ENCODE assay signal across 19 cellular contexts in the genomic region with DNA sequence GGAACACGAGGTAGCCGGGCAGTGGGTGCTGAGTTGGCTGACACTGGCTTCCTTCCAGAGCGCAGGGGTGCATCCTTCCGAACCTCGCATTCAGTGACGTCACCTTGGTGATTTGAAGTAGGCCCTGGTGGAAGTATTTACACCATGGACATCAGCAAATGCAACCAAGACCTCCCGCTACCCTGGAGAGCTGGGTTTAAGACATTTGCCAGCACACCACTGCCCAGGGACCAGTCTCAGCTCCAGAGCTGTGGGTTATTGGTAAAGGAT.
DNase-seq lines count a peak whose midpoint lies in the region; ATAC-seq and TF ChIP-seq lines count a peak whose summit lies in the region.
"Had no signal": no experiment of that assay in that cellular context is flagged by ENCODE, and none has a peak within 500 bp of the region (broad histone marks: within the 10 kb centered on the region; RNA-seq: fewer than 3 reads in every experiment).

No MANE protein-coding gene starts in this region.

- WGBS in neuronal stem cell (ENCODE audit: extremely low coverage in 2 of 2, insufficient read length in 2 of 2, insufficient replicate concordance in 1 of 2), 2 donors: no CpG with 5 or more reads among the region's 7 CpGs

- no peak overlapping the region for H2AK5ac ChIP-seq in neuronal stem cell (ENCODE audit: low read depth, low read length)

- H3K4me3 Mint-ChIP-seq in osteocyte (ENCODE audit: unreplicated experiment): no peak overlapping the region
- H3K4me3 Mint-ChIP-seq: CD8-positive, alpha-beta T cell had no signal

- no peak overlapping the region for H3K4ac ChIP-seq in neuronal stem cell (ENCODE audit: low read length)

- H3K27me3 ChIP-seq in colonic mucosa (no peaks in the 10 kb centered on the region), neuronal stem cell (ENCODE audit: control insufficient read depth in 3 of 3, insufficient read depth in 3 of 3, low read depth in 1 of 3, low read length in 3 of 3) (no peaks in the 10 kb centered on the region)

- H3K18ac ChIP-seq in neuronal stem cell (ENCODE audit: low read length): no peak overlapping the region

- no peak overlapping the region for H3K23ac ChIP-seq in neuronal stem cell (ENCODE audit: low read depth, low read length, poor library complexity)

- intact Hi-C loops in colonic mucosa (cut with DNase I): loop anchor here (2.0 kb wide), 2 partner anchors 427 to 517 kb away; no protein-coding TSS in a partner anchor
- intact Hi-C loops in mucosa of descending colon (cut with DNase I, micrococcal nuclease): loop anchor here in 1 of 2 donors (5.0 to 10.0 kb wide), 2 partner anchors 427 to 515 kb away; no protein-coding TSS in a partner anchor

- in situ Hi-C loops in GM13976 (cut with MboI; ENCODE audit: low sequenced_read_pairs, unreplicated experiment): loop anchor here (10.0 kb wide), 2 partner anchors 515 to 535 kb away; no protein-coding TSS in a partner anchor

- no peak overlapping the region for H4K91ac ChIP-seq in neuronal stem cell (ENCODE audit: low read depth, low read length, poor library complexity)

- H3K27me3 Mint-ChIP-seq in osteocyte (ENCODE audit: unreplicated experiment): no peaks in the 10 kb centered on the region

- H2BK15ac ChIP-seq in neuronal stem cell (ENCODE audit: low read length): no peak overlapping the region

- H3K36me3 ChIP-seq in colonic mucosa: no peaks in the 10 kb centered on the region
- H3K36me3 ChIP-seq in mucosa of descending colon (ENCODE audit: low read depth): no peaks in the 10 kb centered on the region
- H3K36me3 ChIP-seq in neuronal stem cell (replicated peaks in 1 of 2; ENCODE audit: control insufficient read depth in 2 of 2, insufficient read depth in 2 of 2, low read length in 2 of 2): no peaks in the 10 kb centered on the region

- no peak overlapping the region for H3K9ac ChIP-seq in colonic mucosa (ENCODE audit: low read depth in 2 of 2, low read length in 2 of 2)
- no peak overlapping the region for H3K9ac ChIP-seq in neuronal stem cell (ENCODE audit: low read depth, low read length, poor library complexity)
- H3K9ac ChIP-seq: KMS-11 had no signal

- no peak for ATAC-seq in mucosa of descending colon

- no peak overlapping the region for H2BK120ac ChIP-seq in neuronal stem cell (ENCODE audit: low read depth, low read length)

- H2BK12ac ChIP-seq in neuronal stem cell (ENCODE audit: low read length): no peak overlapping the region

- H3K4me3 ChIP-seq in colonic mucosa (no peak overlapping the region), mucosa of descending colon (no peak overlapping the region), neuronal stem cell (ENCODE audit: low read length in 2 of 2) (no peak overlapping the region)
- H3K4me3 ChIP-seq: A549, GM12878 had no signal

- no peak overlapping the region for H2BK5ac ChIP-seq in neuronal stem cell (ENCODE audit: low read length)

- no peaks in the 10 kb centered on the region for H3K79me1 ChIP-seq in neuronal stem cell (ENCODE audit: low read depth, low read length)

- no peak overlapping the region for H3K27ac Mint-ChIP-seq in osteocyte (ENCODE audit: unreplicated experiment)
- H3K27ac Mint-ChIP-seq: CD8-positive, alpha-beta T cell had no signal

- TF ChIP-seq CTCF in GM13976 (IDR thresholded peaks at IDR 0.05; ENCODE audit: borderline replicate concordance, control extremely low read depth, extremely low read depth, insufficient read depth, missing control alignments) (no peak), colonic mucosa (IDR thresholded peaks at IDR 0.05) (no peak), osteocyte (IDR thresholded peaks at IDR 0.05) (no peak), mucosa of descending colon (IDR thresholded peaks at IDR 0.05) (no peak)

- no peaks in the 10 kb centered on the region for H3K4me1 Mint-ChIP-seq in osteocyte (ENCODE audit: unreplicated experiment)

- no peak overlapping the region for H3K4me2 ChIP-seq in neuronal stem cell (ENCODE audit: insufficient read depth, low read length, poor library complexity, severe bottlenecking)
- H3K4me2 ChIP-seq: KMS-11 had no signal

- no peaks in the 10 kb centered on the region for H3K36me3 Mint-ChIP-seq in osteocyte (ENCODE audit: unreplicated experiment)
- H3K36me3 Mint-ChIP-seq: CD8-positive, alpha-beta T cell had no signal

- H3K27ac ChIP-seq in colonic mucosa (no peak overlapping the region), neuronal stem cell (replicated peaks; ENCODE audit: low read length) (no peak overlapping the region)
- H3K27ac ChIP-seq: A549, C4-2B, KMS-11, RWPE1 had no signal

- H3K9me3 Mint-ChIP-seq in osteocyte (ENCODE audit: unreplicated experiment): no peaks in the 10 kb centered on the region
- H3K9me3 Mint-ChIP-seq: CD8-positive, alpha-beta T cell had no signal

- DNase-seq in 8988T: peak; percentile 3
- DNase-seq in GM13976 (ENCODE audit: low spot score): peak; percentile 8
- DNase-seq in colonic mucosa: peak; percentile 7
- DNase-seq in osteocyte (ENCODE audit: extremely low spot score, unreplicated experiment): peak; percentile 53
- DNase-seq in mucosa of descending colon: no peak
- DNase-seq in KG1 (lab: John Stamatoyannopoulos, UW): no peak
- no peak for DNase-seq in activated CD4-positive, alpha-beta T cell treated with anti-CD3 and anti-CD28 coated beads, Interleukin-2, amount 50 U/mL, for 4 hours
- DNase-seq in neuronal stem cell (ENCODE audit: low spot score): no peak
- DNase-seq: DMS79, GDM1, NCI-H2029 treated with DMSO at 0.1 percent for 48 hours, NCI-H446 treated with DMSO at 0.1 percent for 48 hours had no signal

- no peak overlapping the region for H4K8ac ChIP-seq in neuronal stem cell (ENCODE audit: low read depth, low read length)

- H2AFZ ChIP-seq in neuronal stem cell (ENCODE audit: low read length): no peak overlapping the region

- H3K14ac ChIP-seq in neuronal stem cell (ENCODE audit: low read length): no peak overlapping the region

- no peaks in the 10 kb centered on the region for H3K4me1 ChIP-seq in colonic mucosa
- H3K4me1 ChIP-seq in mucosa of descending colon (ENCODE audit: low read depth): no peaks in the 10 kb centered on the region
- H3K4me1 ChIP-seq in neuronal stem cell (ENCODE audit: control insufficient read depth in 2 of 2, insufficient read depth in 1 of 2, low read depth in 1 of 2, low read length in 2 of 2): peaks cover 0 to 10% of the 10 kb centered on the region in 2 donors
- H3K4me1 ChIP-seq: A549, Caco-2 had no signal

- no peaks in the 10 kb centered on the region for H3K9me3 ChIP-seq in colonic mucosa
- no peaks in the 10 kb centered on the region for H3K9me3 ChIP-seq in mucosa of descending colon
- H3K9me3 ChIP-seq in neuronal stem cell (replicated peaks in 1 of 2; ENCODE audit: control insufficient read depth in 2 of 2, insufficient read depth in 1 of 2, low read depth in 1 of 2, low read length in 2 of 2): no peaks in the 10 kb centered on the region
- H3K9me3 ChIP-seq: A549, Caco-2 had no signal

Comparison
In these comparisons a context has a peak if more than half of its experiments do, and no peak if none do; other contexts are left out.
1. DNase-seq: peak in 8988T (single experiment), GM13976 (single experiment), colonic mucosa (single experiment) and osteocyte (single experiment); none in mucosa of descending colon (0 of 3), KG1 (single experiment), activated CD4-positive, alpha-beta T cell treated with anti-CD3 and anti-CD28 coated beads, Interleukin-2, amount 50 U/mL, for 4 hours (0 of 2) and neuronal stem cell (single experiment).